ENCODE assay signal across 1 cellular context in the genomic region with DNA sequence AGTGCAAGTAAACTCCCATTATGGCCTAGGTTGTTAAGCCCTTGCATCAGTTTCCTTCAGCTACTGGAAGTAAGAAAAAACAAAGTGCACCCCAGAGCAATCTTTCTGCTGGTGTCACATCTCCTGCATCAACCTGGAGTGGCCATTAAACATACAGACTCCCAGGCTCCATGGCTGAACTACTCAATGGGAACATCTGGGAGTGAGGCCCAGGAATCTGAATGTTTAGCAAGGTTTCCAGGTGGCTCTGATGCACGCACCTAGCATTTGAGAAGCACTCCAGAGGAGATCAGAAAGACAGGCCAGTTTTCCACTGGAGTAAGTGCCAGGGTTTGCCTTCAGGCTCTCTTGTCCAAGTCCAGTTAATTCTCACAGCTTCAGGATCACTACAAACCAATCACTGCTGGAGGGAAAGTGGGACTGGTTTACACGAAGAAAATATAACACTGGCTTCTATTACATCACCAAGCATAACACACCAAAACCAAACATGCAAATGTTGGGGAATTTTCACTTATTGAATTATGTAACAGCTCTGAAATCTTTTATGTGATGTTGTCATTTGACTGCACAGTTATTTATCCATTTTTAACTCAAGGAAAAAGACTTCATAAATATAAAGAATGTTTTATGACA.
TF ChIP-seq lines count a peak whose summit lies in the region.

No MANE protein-coding gene starts in this region.

TF ChIP-seq in IMR-90, 13 proteins besides CTCF, POLR2A, EP300 and RAD21 (continued from another document):
- TF ChIP-seq, protein P1, sequence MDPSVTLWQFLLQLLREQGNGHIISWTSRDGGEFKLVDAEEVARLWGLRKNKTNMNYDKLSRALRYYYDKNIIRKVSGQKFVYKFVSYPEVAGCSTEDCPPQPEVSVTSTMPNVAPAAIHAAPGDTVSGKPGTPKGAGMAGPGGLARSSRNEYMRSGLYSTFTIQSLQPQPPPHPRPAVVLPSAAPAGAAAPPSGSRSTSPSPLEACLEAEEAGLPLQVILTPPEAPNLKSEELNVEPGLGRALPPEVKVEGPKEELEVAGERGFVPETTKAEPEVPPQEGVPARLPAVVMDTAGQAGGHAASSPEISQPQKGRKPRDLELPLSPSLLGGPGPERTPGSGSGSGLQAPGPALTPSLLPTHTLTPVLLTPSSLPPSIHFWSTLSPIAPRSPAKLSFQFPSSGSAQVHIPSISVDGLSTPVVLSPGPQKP (IDR thresholded peaks at IDR 0.05; ENCODE audit: borderline replicate concordance, low read depth, low read length) = no peak
- TF ChIP-seq, protein P2, sequence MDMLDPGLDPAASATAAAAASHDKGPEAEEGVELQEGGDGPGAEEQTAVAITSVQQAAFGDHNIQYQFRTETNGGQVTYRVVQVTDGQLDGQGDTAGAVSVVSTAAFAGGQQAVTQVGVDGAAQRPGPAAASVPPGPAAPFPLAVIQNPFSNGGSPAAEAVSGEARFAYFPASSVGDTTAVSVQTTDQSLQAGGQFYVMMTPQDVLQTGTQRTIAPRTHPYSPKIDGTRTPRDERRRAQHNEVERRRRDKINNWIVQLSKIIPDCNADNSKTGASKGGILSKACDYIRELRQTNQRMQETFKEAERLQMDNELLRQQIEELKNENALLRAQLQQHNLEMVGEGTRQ (IDR thresholded peaks at IDR 0.05; ENCODE audit: low read depth, low read length) = no peak
